16 cellular contexts compared by ENCODE assay signal in genomic region chr10:78980815-78981214, GRCh38.
A peak's percentile ranks its signal among the peaks of the same experiment; 100 is the strongest.
DNase-seq lines count a peak whose midpoint lies in the region; ATAC-seq and TF ChIP-seq lines count a peak whose summit lies in the region.
"Had no signal": no experiment of that assay in that cellular context is flagged by ENCODE, and none has a peak within 500 bp of the region (broad histone marks: within the 10 kb centered on the region; RNA-seq: fewer than 3 reads in every experiment).

No MANE protein-coding gene starts in this region.

- no peak overlapping the region for H3K27ac ChIP-seq in right cardiac atrium (ENCODE audit: low read length)
- no peak overlapping the region for H3K27ac ChIP-seq in neural progenitor cell
- H3K27ac ChIP-seq in effector memory CD4-positive, alpha-beta T cell (ENCODE audit: insufficient read depth, low read length, poor library complexity, severe bottlenecking) = no peak overlapping the region

- no peaks in the 10 kb centered on the region for H3K9me3 ChIP-seq in right cardiac atrium (ENCODE audit: control insufficient read depth, low read length)
- H3K9me3 ChIP-seq in neural progenitor cell (ENCODE audit: low read depth) = no peaks in the 10 kb centered on the region
- no peaks in the 10 kb centered on the region for H3K9me3 ChIP-seq in effector memory CD4-positive, alpha-beta T cell (ENCODE audit: control insufficient read depth, low read length)

- no peak overlapping the region for H3K4me2 ChIP-seq in neural progenitor cell

- H2AFZ ChIP-seq in neural progenitor cell (replicated peaks) = no peak overlapping the region

- H3K27me3 ChIP-seq in right cardiac atrium (ENCODE audit: control insufficient read depth, insufficient read depth) (no peaks in the 10 kb centered on the region), neural progenitor cell (no peaks in the 10 kb centered on the region)
- H3K27me3 ChIP-seq in effector memory CD4-positive, alpha-beta T cell (replicated peaks; ENCODE audit: control insufficient read depth, insufficient read depth, low read length, poor library complexity, severe bottlenecking) = no peaks in the 10 kb centered on the region

- DNase-seq in right cardiac atrium (peak in 2 of 3 donors; percentile 0 to 5), cardiac septum (ENCODE audit: low spot score) (no peak), amniotic epithelial cell (ENCODE audit: low read depth) (peak; percentile 82), neural progenitor cell (ENCODE audit: low spot score) (no peak), NAMALWA (ENCODE audit: low spot score) (no peak), A172 (ENCODE audit: low spot score) (no peak)
- no peak for DNase-seq in effector memory CD4-positive, alpha-beta T cell
- DNase-seq in activated effector memory CD4-positive, alpha-beta T cell treated with Interleukin-2 at 50 U/mL for 16 hours = no peak
- DNase-seq: C1 segment of cervical spinal cord, DND-41, KG1, NCI-H1930, NCI-H2171, NCI-H446, OCI-M1, SHP77 treated with DMSO at 0.1 percent for 48 hours had no signal

- H3K4me1 ChIP-seq in right cardiac atrium (ENCODE audit: control insufficient read depth, insufficient read depth, low read length) (no peaks in the 10 kb centered on the region), neural progenitor cell (peaks cover 5% of the 10 kb centered on the region)
- peaks cover 4% of the 10 kb centered on the region for H3K4me1 ChIP-seq in effector memory CD4-positive, alpha-beta T cell (ENCODE audit: control insufficient read depth, insufficient read depth, low read length, poor library complexity, severe bottlenecking)

- H3F3A ChIP-seq in neural progenitor cell (ENCODE audit: low read depth) = no peaks in the 10 kb centered on the region

- H3K36me3 ChIP-seq in neural progenitor cell = no peaks in the 10 kb centered on the region
- no peaks in the 10 kb centered on the region for H3K36me3 ChIP-seq in effector memory CD4-positive, alpha-beta T cell (ENCODE audit: control insufficient read depth, insufficient read depth, low read length)

- H3K9ac ChIP-seq in neural progenitor cell = no peak overlapping the region

- H3K27me3 Mint-ChIP-seq in neural progenitor cell (ENCODE audit: insufficient read depth, low read depth) = peaks cover 18% of the 10 kb centered on the region

- peaks cover 31% of the 10 kb centered on the region for H3K4me1 Mint-ChIP-seq in neural progenitor cell

- H4K20me1 ChIP-seq in neural progenitor cell (ENCODE audit: low read depth) = no peaks in the 10 kb centered on the region

- 95% methylated on average over 5 of the region's 5 CpGs for WGBS in right cardiac atrium

- H3K4me3 ChIP-seq in right cardiac atrium (ENCODE audit: low read length) (no peak overlapping the region), neural progenitor cell (no peak overlapping the region)
- H3K4me3 ChIP-seq in effector memory CD4-positive, alpha-beta T cell (ENCODE audit: insufficient read depth, low read depth, low read length, poor library complexity, severe bottlenecking) = no peak overlapping the region

- intact Hi-C loops in right cardiac atrium (cut with DNase I) = no loop called here
- intact Hi-C loops in cardiac septum (cut with DNase I) = no loop called here

- H3K36me3 Mint-ChIP-seq in neural progenitor cell = no peaks in the 10 kb centered on the region

- peak overlapping the region; percentile 37 for H3K4me3 Mint-ChIP-seq in neural progenitor cell

- TF ChIP-seq CTCF in neural progenitor cell (IDR thresholded peaks at IDR 0.05) = no peak

- H3K79me2 ChIP-seq in neural progenitor cell (ENCODE audit: low read depth) = no peaks in the 10 kb centered on the region

- ATAC-seq in right cardiac atrium = no peak

- H3K9me3 Mint-ChIP-seq in neural progenitor cell = peaks cover 3% of the 10 kb centered on the region

- H3K27ac Mint-ChIP-seq in neural progenitor cell = no peak overlapping the region

Comparison
In these comparisons a context has a peak if more than half of its experiments do, and no peak if none do; other contexts are left out.
1. DNase-seq: peak in right cardiac atrium (2 of 3) and amniotic epithelial cell (single experiment); none in cardiac septum (single experiment), neural progenitor cell (single experiment), NAMALWA (single experiment), A172 (single experiment), effector memory CD4-positive, alpha-beta T cell (0 of 3) and activated effector memory CD4-positive, alpha-beta T cell treated with Interleukin-2 at 50 U/mL for 16 hours (single experiment).